Comparison of ENCODE assay signal across 14 cellular contexts in the genomic region with DNA sequence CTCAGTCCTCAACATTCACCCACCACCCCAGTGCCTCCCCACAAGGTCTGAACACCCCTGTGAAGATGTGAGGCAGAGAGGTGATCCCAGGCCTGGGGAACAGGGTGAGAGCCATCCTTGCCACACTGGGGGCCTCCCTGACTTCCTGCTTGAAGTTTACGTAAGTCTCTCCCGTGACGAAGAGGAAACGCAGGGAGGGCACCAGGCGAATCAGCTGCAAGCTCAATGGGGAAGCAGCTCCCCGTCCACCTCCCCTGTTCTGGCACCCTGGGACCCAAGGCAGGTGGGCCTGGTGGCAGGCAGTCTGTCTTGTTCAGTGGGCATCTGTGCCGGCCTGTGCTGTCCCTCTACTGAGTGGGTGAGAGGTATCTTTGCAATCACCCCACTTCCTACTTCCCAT. TPM values are rescaled to one million over a fixed set of nuclear protein-coding genes. Genes with fewer than 3 reads are reported as not detected.
DNase-seq lines count a peak whose midpoint lies in the region; ATAC-seq, FAIRE-seq and TF ChIP-seq lines count a peak whose summit lies in the region.
"Had no signal": no experiment of that assay in that cellular context is flagged by ENCODE, and none has a peak within 500 bp of the region (broad histone marks: within the 10 kb centered on the region; RNA-seq: fewer than 3 reads in every experiment).

No MANE protein-coding gene starts in this region.

- DNase-seq in activated CD4-positive, alpha-beta T cell treated with anti-CD3 and anti-CD28 coated beads, Interleukin-2, amount 10 ng/mL, durations not matched to agents 7 days and 5 days, result peak; percentile 28
- no peak for DNase-seq in activated CD4-positive, alpha-beta T cell treated with anti-CD3 and anti-CD28 coated beads, Interleukin-2, amount 50 U/mL, for 4 hours
- peak; percentile 58 for DNase-seq in SKM-1 treated with dmso at 0.1 percent for 144 hours (lab: John Stamatoyannopoulos, UW; ENCODE audit: unreplicated experiment)
- no peak for DNase-seq in stimulated activated naive B cell treated with anti-CD40 and anti-IgM and Interleukin-4, amounts not matched to agents 10 μg/mL and 1 μg/mL and 100 μg/mL, for 72 hours
- no peak for DNase-seq in coronary artery (ENCODE audit: low spot score)
- no peak for DNase-seq in kidney
- DNase-seq: activated gamma-delta T cell, DMS79 treated with DMSO at 0.1 percent for 48 hours had no signal

- no peaks in the 10 kb centered on the region for H3K36me3 Mint-ChIP-seq in activated CD4-positive, alpha-beta T cell treated with anti-CD3 and anti-CD28 coated beads, Interleukin-2, amount 10 ng/mL, durations not matched to agents 7 days and 5 days (ENCODE audit: low read depth)
- no peaks in the 10 kb centered on the region for H3K36me3 Mint-ChIP-seq in dendritic cell treated with granulocyte-macrophage colony-stimulating factor and Interleukin-4, amounts not matched to agents 40 ng/mL and 50 ng/mL, for 4 days (ENCODE audit: low read depth)
- no peaks in the 10 kb centered on the region for H3K36me3 Mint-ChIP-seq in stimulated activated naive B cell treated with anti-CD40 and anti-IgM and Interleukin-4, amounts not matched to agents 10 μg/mL and 1 μg/mL and 100 μg/mL, for 72 hours

- CTCF ChIA-PET in activated CD4-positive, alpha-beta T cell treated with anti-CD3 and anti-CD28 coated beads, Interleukin-2, amount 10 ng/mL, durations not matched to agents 7 days and 5 days (lab: Charles Lee), result interaction anchor here (1.4 to 1.7 kb wide), 2 partner anchors 9 to 264 kb away, joined by 3 to 6 read pairs; no protein-coding TSS in a partner anchor

- H3K9me3 Mint-ChIP-seq in activated CD4-positive, alpha-beta T cell treated with anti-CD3 and anti-CD28 coated beads, Interleukin-2, amount 10 ng/mL, durations not matched to agents 7 days and 5 days, result no peaks in the 10 kb centered on the region
- H3K9me3 Mint-ChIP-seq in dendritic cell treated with granulocyte-macrophage colony-stimulating factor and Interleukin-4, amounts not matched to agents 40 ng/mL and 50 ng/mL, for 4 days, result no peaks in the 10 kb centered on the region
- no peaks in the 10 kb centered on the region for H3K9me3 Mint-ChIP-seq in stimulated activated naive B cell treated with anti-CD40 and anti-IgM and Interleukin-4, amounts not matched to agents 10 μg/mL and 1 μg/mL and 100 μg/mL, for 72 hours

- H3K4me3 ChIP-seq in coronary artery, result no peak overlapping the region
- no peak overlapping the region for H3K4me3 ChIP-seq in kidney (ENCODE audit: low read length in 2 of 2)
- H3K4me3 ChIP-seq: A549, esophagus muscularis mucosa had no signal

- POLR2A ChIA-PET in activated CD4-positive, alpha-beta T cell treated with anti-CD3 and anti-CD28 coated beads, Interleukin-2, amount 10 ng/mL, durations not matched to agents 7 days and 5 days (lab: Charles Lee), result no interaction called here

- peaks cover 18% of the 10 kb centered on the region for H3K4me1 Mint-ChIP-seq in activated CD4-positive, alpha-beta T cell treated with anti-CD3 and anti-CD28 coated beads, Interleukin-2, amount 10 ng/mL, durations not matched to agents 7 days and 5 days
- H3K4me1 Mint-ChIP-seq in dendritic cell treated with granulocyte-macrophage colony-stimulating factor and Interleukin-4, amounts not matched to agents 40 ng/mL and 50 ng/mL, for 4 days (ENCODE audit: low read depth), result peaks cover 27% of the 10 kb centered on the region
- H3K4me1 Mint-ChIP-seq in stimulated activated naive B cell treated with anti-CD40 and anti-IgM and Interleukin-4, amounts not matched to agents 10 μg/mL and 1 μg/mL and 100 μg/mL, for 72 hours, result peaks cover 15 to 24% of the 10 kb centered on the region in 2 donors

- peak; percentile 31 to 49 for ATAC-seq in stimulated activated naive B cell treated with anti-CD40 and anti-IgM and Interleukin-4, amounts not matched to agents 10 μg/mL and 1 μg/mL and 100 μg/mL, for 72 hours (replicated peaks)
- ATAC-seq in HG03280 (IDR thresholded peaks at IDR 0.05; ENCODE audit: unreplicated experiment), result no peak
- ATAC-seq: sciatic nerve had no signal

- H3K4me1 ChIP-seq in kidney (ENCODE audit: control insufficient read depth in 1 of 2, insufficient read depth in 1 of 2, low read depth in 1 of 2, low read length in 2 of 2), result no peaks in the 10 kb centered on the region
- H3K4me1 ChIP-seq: A549 had no signal

- H3K36me3 ChIP-seq in kidney (ENCODE audit: control insufficient read depth in 1 of 2, insufficient read depth in 2 of 2, low read length in 2 of 2), result no peaks in the 10 kb centered on the region

- H3K9ac ChIP-seq in kidney (ENCODE audit: low read length in 2 of 2), result no peak overlapping the region
- H3K9ac ChIP-seq: KMS-11 had no signal

- intact Hi-C loops in dendritic cell treated with granulocyte-macrophage colony-stimulating factor and Interleukin-4, amounts not matched to agents 40 ng/mL and 50 ng/mL, for 4 days (cut with micrococcal nuclease), result no loop called here
- intact Hi-C loops in kidney (cut with DNase I), result no loop called here

- H3K4me3 Mint-ChIP-seq in activated CD4-positive, alpha-beta T cell treated with anti-CD3 and anti-CD28 coated beads, Interleukin-2, amount 10 ng/mL, durations not matched to agents 7 days and 5 days, result no peak overlapping the region
- H3K4me3 Mint-ChIP-seq in dendritic cell treated with granulocyte-macrophage colony-stimulating factor and Interleukin-4, amounts not matched to agents 40 ng/mL and 50 ng/mL, for 4 days, result peak overlapping the region; percentile 10
- H3K4me3 Mint-ChIP-seq in stimulated activated naive B cell treated with anti-CD40 and anti-IgM and Interleukin-4, amounts not matched to agents 10 μg/mL and 1 μg/mL and 100 μg/mL, for 72 hours, result peak overlapping the region in 1 of 2 donors; percentile 41

- peak overlapping the region; percentile 69 for H3K27ac Mint-ChIP-seq in activated CD4-positive, alpha-beta T cell treated with anti-CD3 and anti-CD28 coated beads, Interleukin-2, amount 10 ng/mL, durations not matched to agents 7 days and 5 days
- H3K27ac Mint-ChIP-seq in dendritic cell treated with granulocyte-macrophage colony-stimulating factor and Interleukin-4, amounts not matched to agents 40 ng/mL and 50 ng/mL, for 4 days, result peak overlapping the region; percentile 33
- peak overlapping the region; percentile 88 for H3K27ac Mint-ChIP-seq in stimulated activated naive B cell treated with anti-CD40 and anti-IgM and Interleukin-4, amounts not matched to agents 10 μg/mL and 1 μg/mL and 100 μg/mL, for 72 hours

- TF ChIP-seq CTCF in coronary artery (IDR thresholded peaks at IDR 0.05), result no peak
- TF ChIP-seq CTCF in kidney (IDR thresholded peaks at IDR 0.05; ENCODE audit: borderline replicate concordance, extremely low read depth, insufficient read depth), result no peak

- H3K9me3 ChIP-seq in kidney (ENCODE audit: control insufficient read depth in 1 of 2, low read length in 2 of 2), result no peaks in the 10 kb centered on the region
- H3K9me3 ChIP-seq: A549, esophagus muscularis mucosa had no signal

- FAIRE-seq in kidney (lab: Jason Lieb, UNC), result no peak
- FAIRE-seq: A549 had no signal

- H3K27ac ChIP-seq in coronary artery (peak overlapping the region in 1 of 2 donors; percentile 15), kidney (ENCODE audit: low read depth in 2 of 2, low read length in 2 of 2) (no peak overlapping the region)
- H3K27ac ChIP-seq: A549, KMS-11 had no signal

- no peaks in the 10 kb centered on the region for H3K27me3 Mint-ChIP-seq in activated CD4-positive, alpha-beta T cell treated with anti-CD3 and anti-CD28 coated beads, Interleukin-2, amount 10 ng/mL, durations not matched to agents 7 days and 5 days
- no peaks in the 10 kb centered on the region for H3K27me3 Mint-ChIP-seq in dendritic cell treated with granulocyte-macrophage colony-stimulating factor and Interleukin-4, amounts not matched to agents 40 ng/mL and 50 ng/mL, for 4 days
- H3K27me3 Mint-ChIP-seq in stimulated activated naive B cell treated with anti-CD40 and anti-IgM and Interleukin-4, amounts not matched to agents 10 μg/mL and 1 μg/mL and 100 μg/mL, for 72 hours, result peaks cover 9 to 11% of the 10 kb centered on the region in 2 donors

RNA-seq across cellular contexts. Expression of a gene that starts 50.5 kb away (rescaled TPM):
- total RNA-seq in activated CD4-positive, alpha-beta T cell treated with anti-CD3 and anti-CD28 coated beads, Interleukin-2, amount 10 ng/mL, durations not matched to agents 7 days and 5 days, result not detected
- 0.44 TPM for total RNA-seq in kidney
- 0.15 TPM for polyA plus RNA-seq in kidney (ENCODE audit: insufficient read depth, low read depth, low replicate concordance)
- polyA plus RNA-seq: A549 had no signal

Comparison
In these comparisons a context has a peak if more than half of its experiments do, and no peak if none do; other contexts are left out.
1. DNase-seq: peak in activated CD4-positive, alpha-beta T cell treated with anti-CD3 and anti-CD28 coated beads, Interleukin-2, amount 10 ng/mL, durations not matched to agents 7 days and 5 days (single experiment) and SKM-1 treated with dmso at 0.1 percent for 144 hours (single experiment); none in activated CD4-positive, alpha-beta T cell treated with anti-CD3 and anti-CD28 coated beads, Interleukin-2, amount 50 U/mL, for 4 hours (0 of 2), stimulated activated naive B cell treated with anti-CD40 and anti-IgM and Interleukin-4, amounts not matched to agents 10 μg/mL and 1 μg/mL and 100 μg/mL, for 72 hours (single experiment), coronary artery (single experiment) and kidney (single experiment).
2. H3K27ac Mint-ChIP-seq: peak in every context shown above with its lines; median percentile 88 in stimulated activated naive B cell treated with anti-CD40 and anti-IgM and Interleukin-4, amounts not matched to agents 10 μg/mL and 1 μg/mL and 100 μg/mL, for 72 hours; 69 in activated CD4-positive, alpha-beta T cell treated with anti-CD3 and anti-CD28 coated beads, Interleukin-2, amount 10 ng/mL, durations not matched to agents 7 days and 5 days; 33 in dendritic cell treated with granulocyte-macrophage colony-stimulating factor and Interleukin-4, amounts not matched to agents 40 ng/mL and 50 ng/mL, for 4 days.